1 cellular context compared by ENCODE assay signal in genomic region chr5:154098465-154098864, GRCh38.
TF ChIP-seq lines count a peak whose summit lies in the region.

No MANE protein-coding gene starts in this region.

TF ChIP-seq in HepG2, 621 proteins besides CTCF, POLR2A, EP300 and RAD21 (continued from another document):
- no peak for TF ChIP-seq LRRFIP1 (CRISPR knock-in tag; conservative IDR thresholded peaks at IDR 0.05)
- no peak for TF ChIP-seq MYC (CRISPR knock-in tag; IDR thresholded peaks at IDR 0.05; ENCODE audit: borderline replicate concordance)
- no peak for TF ChIP-seq HNF1A (IDR thresholded peaks at IDR 0.05; ENCODE audit: low read depth)
- TF ChIP-seq HNF1A (CRISPR knock-in tag; IDR thresholded peaks at IDR 0.05; ENCODE audit: borderline replicate concordance) = no peak
- TF ChIP-seq RBAK (CRISPR knock-in tag; IDR thresholded peaks at IDR 0.05) = no peak
- no peak for TF ChIP-seq ZNF503 (CRISPR knock-in tag; IDR thresholded peaks at IDR 0.05)
- no peak for TF ChIP-seq ZFP62 (CRISPR knock-in tag; IDR thresholded peaks at IDR 0.05)
- no peak for TF ChIP-seq THAP11 (CRISPR knock-in tag; IDR thresholded peaks at IDR 0.05)
- no peak for TF ChIP-seq EHMT2 (IDR thresholded peaks at IDR 0.05; ENCODE audit: borderline replicate concordance, low read depth, low read length)
- no peak for TF ChIP-seq ZNF646 (CRISPR knock-in tag; IDR thresholded peaks at IDR 0.05)
- TF ChIP-seq ZNF616 (CRISPR knock-in tag; IDR thresholded peaks at IDR 0.05; ENCODE audit: low read depth) = no peak
